26 cellular contexts compared by ENCODE assay signal in the genomic region with DNA sequence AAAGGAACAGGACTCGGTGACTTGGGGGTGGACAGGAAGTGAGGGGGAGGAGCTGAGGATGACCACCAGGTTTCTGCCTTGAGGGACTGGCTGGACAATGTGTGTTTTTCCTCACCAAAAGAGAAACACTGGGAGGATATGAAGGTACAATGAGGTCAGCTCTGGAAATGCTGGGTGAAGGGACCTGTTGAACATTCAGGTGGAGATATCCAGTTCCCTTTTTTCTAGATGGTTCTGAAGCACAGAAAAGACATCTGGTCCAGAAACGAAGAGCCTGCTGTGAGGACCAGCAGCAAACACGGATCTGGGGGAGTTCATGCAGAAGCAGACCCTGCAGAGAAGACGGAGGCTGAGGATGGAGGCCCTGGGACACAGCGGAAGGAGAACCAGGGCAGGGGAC. TPM values are rescaled to one million over a fixed set of nuclear protein-coding genes. Genes with fewer than 3 reads are reported as not detected.
DNase-seq lines count a peak whose midpoint lies in the region; ATAC-seq, FAIRE-seq and TF ChIP-seq lines count a peak whose summit lies in the region.
"Had no signal": no experiment of that assay in that cellular context is flagged by ENCODE, and none has a peak within 500 bp of the region (broad histone marks: within the 10 kb centered on the region; RNA-seq: fewer than 3 reads in every experiment).

No MANE protein-coding gene starts in this region.

- no TSS peak for BruUV-seq in HepG2 (replicated peaks; lab: Mats Ljungman, UMichigan)

- DNase-seq in HepG2 (ENCODE audit: low spot score): no peak
- DNase-seq in right lobe of liver: no peak
- DNase-seq in nephron progenitor cell: no peak
- no peak for DNase-seq in HuH-7.5 (ENCODE audit: low spot score)
- no peak for DNase-seq in GOT3 (lab: John Stamatoyannopoulos, UW)
- no peak for DNase-seq in activated CD4-positive, CD25-positive, alpha-beta regulatory T cell treated with anti-CD3 and anti-CD28 coated beads, Interleukin-2, amount 50 U/mL, for 72 hours
- DNase-seq in suprapubic skin (ENCODE audit: low spot score in 2 of 2): no peak
- DNase-seq: activated CD4-positive, alpha-beta T cell treated with anti-CD3 and anti-CD28 coated beads, Interleukin-2, amount 50 U/mL, for 48 hours; activated naive CD4-positive, alpha-beta T cell treated with Interleukin-2 at 50 U/mL for 16 hours; anterior cingulate cortex; CD4-positive, alpha-beta T cell; dorsolateral prefrontal cortex; foreskin fibroblast; hippocampal formation; KG1; MV-4-11; NCI-H1694 treated with DMSO at 0.1 percent for 48 hours; stimulated activated CD4-positive, alpha-beta T cell treated with anti-CD3 and anti-CD28 coated beads, Interleukin-2, amount 100 ng/mL, for 24 hours; stimulated activated naive CD8-positive, alpha-beta T cell treated with anti-CD3 and anti-CD28 coated beads, Interleukin-15, amount 100 ng/mL, for 72 hours had no signal

- no peak for TF ChIP-seq POLR2A in HepG2 (IDR thresholded peaks at IDR 0.05; ENCODE audit: insufficient read depth in 1 of 2, low read depth in 2 of 2, low read length in 2 of 2)
- TF ChIP-seq POLR2A in right lobe of liver (IDR thresholded peaks at IDR 0.05): no peak
- no peak for TF ChIP-seq POLR2A in suprapubic skin (IDR thresholded peaks at IDR 0.05)

- H3K4me3 ChIP-seq in HepG2 (replicated peaks in 1 of 3; ENCODE audit: insufficient read depth in 1 of 3, low read depth in 2 of 3, low read length in 3 of 3) (no peak overlapping the region), right lobe of liver (no peak overlapping the region), suprapubic skin (no peak overlapping the region)
- H3K4me3 ChIP-seq: dorsolateral prefrontal cortex, neural progenitor cell, upper lobe of left lung had no signal

- H3K9me3 Mint-ChIP-seq in activated T-helper 17 cell treated with anti-CD3 and anti-CD28 coated beads, Interleukin-2, amount 50 U/mL, for 72 hours: no peaks in the 10 kb centered on the region
- H3K9me3 Mint-ChIP-seq in nephron progenitor cell: no peaks in the 10 kb centered on the region
- H3K9me3 Mint-ChIP-seq: CD4-positive, alpha-beta T cell; stimulated activated naive CD8-positive, alpha-beta T cell treated with anti-CD3 and anti-CD28 coated beads, Interleukin-15, amount 100 ng/mL, for 72 hours had no signal

- peaks cover 94% of the 10 kb centered on the region for H3K79me2 ChIP-seq in HepG2 (ENCODE audit: insufficient read depth, low read length)

- no peak overlapping the region for H2AFZ ChIP-seq in HepG2 (ENCODE audit: low read length)
- H2AFZ ChIP-seq: neural progenitor cell had no signal

- H4K20me1 ChIP-seq in HepG2 (ENCODE audit: insufficient read depth, low read length): no peaks in the 10 kb centered on the region

- H3K9me3 ChIP-seq in HepG2 (ENCODE audit: low read length) (no peaks in the 10 kb centered on the region), right lobe of liver (no peaks in the 10 kb centered on the region), suprapubic skin (no peaks in the 10 kb centered on the region)
- H3K9me3 ChIP-seq: upper lobe of left lung had no signal

- H3K27ac ChIP-seq in HepG2 (ENCODE audit: extremely low read length, insufficient read depth, low read length): peak overlapping the region; percentile 17
- no peak overlapping the region for H3K27ac ChIP-seq in right lobe of liver
- H3K27ac ChIP-seq in suprapubic skin: no peak overlapping the region
- H3K27ac ChIP-seq: neural progenitor cell, upper lobe of left lung had no signal

- H3K36me3 ChIP-seq in HepG2 (replicated peaks in 1 of 2; ENCODE audit: control insufficient read depth in 1 of 2, insufficient read depth in 2 of 2, low read length in 2 of 2) (no peaks in the 10 kb centered on the region; a peak in 1 of 5 replicates), right lobe of liver (no peaks in the 10 kb centered on the region), suprapubic skin (no peaks in the 10 kb centered on the region)
- H3K36me3 ChIP-seq: neural progenitor cell, upper lobe of left lung had no signal

- in situ Hi-C loops in HepG2 (cut with HindIII; ENCODE audit: extremely low pct_ligation_motif_present, low pct_unique_long_range_greater_than_20kb): no loop called here

- no peak for FAIRE-seq in HepG2 (lab: Jason Lieb, UNC)
- FAIRE-seq: GM18507, H54, small intestine had no signal

- peaks cover 19% of the 10 kb centered on the region for H3K36me3 Mint-ChIP-seq in activated T-helper 17 cell treated with anti-CD3 and anti-CD28 coated beads, Interleukin-2, amount 50 U/mL, for 72 hours (ENCODE audit: low read depth)
- H3K36me3 Mint-ChIP-seq in nephron progenitor cell (ENCODE audit: low read depth): peaks cover 32% of the 10 kb centered on the region

- WGBS in HepG2 (ENCODE audit: low lambda C conversion rate): 94% methylated on average over 5 of the region's 5 CpGs
- WGBS in right lobe of liver (ENCODE audit: insufficient coverage, low coverage, low lambda C conversion rate, missing lambda C conversion rate): 87% methylated on average over 5 of the region's 5 CpGs
- 91% methylated on average over 5 of the region's 5 CpGs for WGBS in suprapubic skin

- H3K4me3 Mint-ChIP-seq in activated T-helper 17 cell treated with anti-CD3 and anti-CD28 coated beads, Interleukin-2, amount 50 U/mL, for 72 hours: no peak overlapping the region
- no peak overlapping the region for H3K4me3 Mint-ChIP-seq in nephron progenitor cell
- H3K4me3 Mint-ChIP-seq: CD4-positive, alpha-beta T cell; neural progenitor cell; stimulated activated naive CD8-positive, alpha-beta T cell treated with anti-CD3 and anti-CD28 coated beads, Interleukin-15, amount 100 ng/mL, for 72 hours had no signal

- H3K4me1 ChIP-seq in HepG2 (ENCODE audit: insufficient read depth, low read length): peaks cover 99% of the 10 kb centered on the region
- H3K4me1 ChIP-seq in right lobe of liver: peaks cover 0 to 27% (median 3%) of the 10 kb centered on the region in 4 donors
- peaks cover 37% of the 10 kb centered on the region for H3K4me1 ChIP-seq in suprapubic skin
- H3K4me1 ChIP-seq: neural progenitor cell had no signal

- no peak overlapping the region for H3K4me2 ChIP-seq in HepG2 (ENCODE audit: low read depth, low read length)
- H3K4me2 ChIP-seq: neural progenitor cell had no signal

- H3K27me3 ChIP-seq in HepG2 (ENCODE audit: control insufficient read depth in 1 of 2, insufficient read depth in 2 of 2, low read length in 2 of 2) (no peaks in the 10 kb centered on the region), right lobe of liver (no peaks in the 10 kb centered on the region), suprapubic skin (no peaks in the 10 kb centered on the region)
- H3K27me3 ChIP-seq: dorsolateral prefrontal cortex, neural progenitor cell, upper lobe of left lung had no signal

- no peak overlapping the region for H3K9ac ChIP-seq in HepG2 (ENCODE audit: insufficient read depth, low read depth, low read length)
- H3K9ac ChIP-seq: neural progenitor cell had no signal

- no peak for TF ChIP-seq EP300 in HepG2 (IDR thresholded peaks at IDR 0.05; ENCODE audit: low read depth in 2 of 2, low read length in 2 of 2)
- TF ChIP-seq EP300 in HepG2 (CRISPR knock-in tag; IDR thresholded peaks at IDR 0.05; ENCODE audit: borderline replicate concordance): no peak
- no peak for TF ChIP-seq EP300 in suprapubic skin (IDR thresholded peaks at IDR 0.05)

- no peak for TF ChIP-seq CTCF in HepG2 (CRISPR knock-in tag; IDR thresholded peaks at IDR 0.05)
- TF ChIP-seq CTCF in right lobe of liver (IDR thresholded peaks at IDR 0.05): no peak
- no peak for TF ChIP-seq CTCF in nephron progenitor cell (IDR thresholded peaks at IDR 0.05)
- no peak for TF ChIP-seq CTCF in suprapubic skin (IDR thresholded peaks at IDR 0.05)

- TF ChIP-seq RAD21 in HepG2 (CRISPR knock-in tag; IDR thresholded peaks at IDR 0.05): no peak

- peaks cover 31% of the 10 kb centered on the region for H3K4me1 Mint-ChIP-seq in activated T-helper 17 cell treated with anti-CD3 and anti-CD28 coated beads, Interleukin-2, amount 50 U/mL, for 72 hours
- H3K4me1 Mint-ChIP-seq in nephron progenitor cell: peaks cover 31% of the 10 kb centered on the region

- intact Hi-C loops in HepG2 (cut with micrococcal nuclease; ENCODE audit: unreplicated experiment) (no loop called here), right lobe of liver (cut with DNase I) (no loop called here)

- H3K27me3 Mint-ChIP-seq in activated T-helper 17 cell treated with anti-CD3 and anti-CD28 coated beads, Interleukin-2, amount 50 U/mL, for 72 hours: no peaks in the 10 kb centered on the region
- no peaks in the 10 kb centered on the region for H3K27me3 Mint-ChIP-seq in nephron progenitor cell (ENCODE audit: low read depth, poor library complexity)
- H3K27me3 Mint-ChIP-seq: CD4-positive, alpha-beta T cell; stimulated activated naive CD8-positive, alpha-beta T cell treated with anti-CD3 and anti-CD28 coated beads, Interleukin-15, amount 100 ng/mL, for 72 hours had no signal

- CTCF ChIA-PET in HepG2 (lab: Yijun Ruan, JAX; ENCODE audit: low intra/inter-chr PET ratio, low total read pairs): no interaction called here

- ATAC-seq in HepG2 (no peak), right lobe of liver (no peak)
- ATAC-seq in activated T-helper 17 cell treated with anti-CD3 and anti-CD28 coated beads, Interleukin-2, amount 50 U/mL, for 72 hours (replicated peaks): no peak
- ATAC-seq: Right ventricle myocardium inferior; stimulated activated naive CD8-positive, alpha-beta T cell treated with anti-CD3 and anti-CD28 coated beads, Interleukin-15, amount 100 ng/mL, for 72 hours had no signal

- POLR2A ChIA-PET in HepG2 (lab: Yijun Ruan, JAX): interaction anchor here (3.5 kb wide), 1 partner anchor 17 kb away, joined by 37 read pairs; the partner anchor contains the start of gene ARHGAP17

- peak overlapping the region; percentile 35 for H3K27ac Mint-ChIP-seq in activated T-helper 17 cell treated with anti-CD3 and anti-CD28 coated beads, Interleukin-2, amount 50 U/mL, for 72 hours
- peak overlapping the region; percentile 92 for H3K27ac Mint-ChIP-seq in nephron progenitor cell
- H3K27ac Mint-ChIP-seq: CD4-positive, alpha-beta T cell; neural progenitor cell; stimulated activated naive CD8-positive, alpha-beta T cell treated with anti-CD3 and anti-CD28 coated beads, Interleukin-15, amount 100 ng/mL, for 72 hours had no signal

RNA-seq across cellular contexts. Expression of gene ARHGAP17, which starts 17.5 kb away (rescaled TPM):
- total RNA-seq in HepG2 (2016; rRNA removed; fragmentation: Illumina TruSeq; extraction: Trizol) (24.6 and 43.8 TPM in 2 replicates), right lobe of liver (10 to 100 TPM; 20.9 to 33.9 (median 26.3) TPM), suprapubic skin (10 to 100 TPM; 47.5 to 71.4 (median 55.8) TPM)
- total RNA-seq in HepG2 (2016; cell fraction: cytosol; rRNA removed; fragmentation: Illumina TruSeq; extraction: Trizol; ENCODE audit: low read depth): 13.5 and 14.6 TPM in 2 replicates
- total RNA-seq in HepG2 (2016; cell fraction: insoluble cytoplasmic fraction; rRNA removed; fragmentation: Illumina TruSeq; extraction: Trizol): 22.9 and 34.1 TPM in 2 replicates
- 38.2 and 42.2 TPM in 2 replicates for total RNA-seq in HepG2 (2016; cell fraction: membrane; rRNA removed; fragmentation: Illumina TruSeq; extraction: Trizol)
- total RNA-seq in HepG2 (2016; cell fraction: nucleus; rRNA removed; fragmentation: Illumina TruSeq; extraction: Trizol): 51.5 and 56.4 TPM in 2 replicates
- 18.7 and 20.8 TPM in 2 replicates for polyA plus RNA-seq in HepG2 (2011; rRNA removed)
- polyA plus RNA-seq in HepG2 (2011; cell fraction: cytosol; rRNA removed): 12.9 and 15.6 TPM in 2 replicates
- 45.1 and 48.7 TPM in 2 replicates for polyA plus RNA-seq in HepG2 (2011; cell fraction: nucleus; rRNA removed)
- 43.9 and 44.3 TPM in 2 replicates for polyA plus RNA-seq in HepG2 (2012)
- polyA plus RNA-seq in HepG2 (2016; cell fraction: cytosol; fragmentation: Illumina TruSeq; extraction: Trizol; ENCODE audit: low read depth): 13.4 and 14.4 TPM in 2 replicates
- 50.2 and 64.9 TPM in 2 replicates for polyA plus RNA-seq in HepG2 (2016; cell fraction: insoluble cytoplasmic fraction; fragmentation: Illumina TruSeq; extraction: Trizol; ENCODE audit: low read depth)
- polyA plus RNA-seq in HepG2 (2016; cell fraction: membrane; fragmentation: Illumina TruSeq; extraction: Trizol; ENCODE audit: low read depth): 28.7 and 35.1 TPM in 2 replicates
- 76.7 and 80.0 TPM in 2 replicates for polyA plus RNA-seq in HepG2 (2016; cell fraction: nucleus; fragmentation: Illumina TruSeq; extraction: Trizol; ENCODE audit: insufficient read depth, low read depth)
- 32.6 and 34.6 TPM in 2 replicates for polyA minus RNA-seq in HepG2 (2011; rRNA and poly(A)+ RNA removed; ENCODE audit: low replicate concordance)
- 25.9 and 33.1 TPM in 2 replicates for polyA minus RNA-seq in HepG2 (2011; cell fraction: cytosol; rRNA and poly(A)+ RNA removed)
- 83.6 and 90.6 TPM in 2 replicates for polyA minus RNA-seq in HepG2 (2011; cell fraction: nucleus; rRNA and poly(A)+ RNA removed)
- total RNA-seq in activated T-helper 17 cell treated with anti-CD3 and anti-CD28 coated beads, Interleukin-2, amount 50 U/mL, for 72 hours: 10 to 100 TPM; 47.7 to 73.8 TPM
